24 cellular contexts compared by ENCODE assay signal in the genomic region with DNA sequence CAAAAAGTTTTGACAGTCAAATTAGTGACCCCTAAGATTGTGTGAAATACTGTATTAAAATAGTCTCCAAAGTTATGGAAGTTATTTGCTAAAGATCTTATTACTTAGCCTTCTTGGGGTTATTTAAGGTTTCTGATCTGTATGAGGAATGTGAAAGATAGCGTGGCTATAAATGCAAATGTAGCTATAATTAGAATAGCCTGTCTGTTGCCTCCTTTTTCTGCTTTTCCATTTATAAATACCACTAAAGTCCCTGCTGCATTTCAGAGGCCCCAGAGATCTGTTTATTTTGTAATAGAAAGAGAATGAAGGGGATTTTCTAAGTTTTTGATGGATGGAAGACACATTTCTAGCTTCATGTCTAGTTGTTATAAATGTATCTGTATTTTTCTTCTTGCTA.
DNase-seq lines count a peak whose midpoint lies in the region; ATAC-seq and TF ChIP-seq lines count a peak whose summit lies in the region.
"Had no signal": no experiment of that assay in that cellular context is flagged by ENCODE, and none has a peak within 500 bp of the region (broad histone marks: within the 10 kb centered on the region; RNA-seq: fewer than 3 reads in every experiment).

No MANE protein-coding gene starts in this region.

- H3K27ac Mint-ChIP-seq in nephron (peak overlapping the region; percentile 3 to 74 (median 58)), osteocyte (ENCODE audit: unreplicated experiment) (no peak overlapping the region), endodermal cell (no peak overlapping the region)
- H3K27ac Mint-ChIP-seq: stimulated activated effector memory CD8-positive, alpha-beta T cell treated with anti-CD3 and anti-CD28 coated beads, Interleukin-12 subunit alpha, Interleukin-12 subunit beta, amount 100 ng/mL, for 72 hours had no signal

- no peaks in the 10 kb centered on the region for H3K36me3 Mint-ChIP-seq in nephron (ENCODE audit: low read depth)
- H3K36me3 Mint-ChIP-seq in osteocyte (ENCODE audit: unreplicated experiment) = no peaks in the 10 kb centered on the region
- H3K36me3 Mint-ChIP-seq in endodermal cell (ENCODE audit: low read depth) = no peaks in the 10 kb centered on the region
- H3K36me3 Mint-ChIP-seq: stimulated activated effector memory CD8-positive, alpha-beta T cell treated with anti-CD3 and anti-CD28 coated beads, Interleukin-12 subunit alpha, Interleukin-12 subunit beta, amount 100 ng/mL, for 72 hours had no signal

- DNase-seq in coronary artery (ENCODE audit: low spot score) (no peak), osteocyte (ENCODE audit: extremely low spot score, unreplicated experiment) (no peak), endodermal cell (no peak)
- DNase-seq: activated CD4-positive, alpha-beta T cell treated with anti-CD3 and anti-CD28 coated beads, Interleukin-2, amount 50 U/mL, for 1 hour; activated CD8-positive, alpha-beta memory T cell treated with anti-CD3 and anti-CD28 coated beads, Interleukin-2, amount 50 U/mL, for 4 hours; activated naive CD4-positive, alpha-beta T cell; amygdala; central memory CD4-positive, alpha-beta T cell; EL; KG1; mucosa of descending colon; NCI-H1048; NCI-H2029; NCI-H510A treated with DMSO at 0.1 percent for 48 hours; occipital lobe; SHP77 treated with DMSO at 0.1 percent for 48 hours; tibial artery had no signal

- H3K4me3 ChIP-seq in HEK293 (ENCODE audit: low read depth, low read length) = no peak overlapping the region
- H3K4me3 ChIP-seq in OCI-LY3 (ENCODE audit: low read length) = no peak overlapping the region
- H3K4me3 ChIP-seq in coronary artery = no peak overlapping the region
- H3K4me3 ChIP-seq in endodermal cell (ENCODE audit: low read length) = no peak overlapping the region
- H3K4me3 ChIP-seq: gastroesophageal sphincter, mucosa of descending colon, tibial artery had no signal

- WGBS in endodermal cell (ENCODE audit: insufficient coverage in 1 of 2, insufficient read length in 1 of 2), 2 experiments = 88% methylated on average over 1 of the region's 1 CpG; no CpG with 5 or more reads in 1 of the 2 experiments

- H2AFZ ChIP-seq in OCI-LY3 (ENCODE audit: low read depth, low read length) = no peak overlapping the region

- H3K27me3 Mint-ChIP-seq in nephron (ENCODE audit: low read depth) (no peaks in the 10 kb centered on the region), osteocyte (ENCODE audit: unreplicated experiment) (peaks cover 44% of the 10 kb centered on the region), endodermal cell (ENCODE audit: insufficient read depth) (no peaks in the 10 kb centered on the region)

- H3K4me3 Mint-ChIP-seq in nephron = peak overlapping the region in 1 of 3 experiments; percentile 12
- H3K4me3 Mint-ChIP-seq in osteocyte (ENCODE audit: unreplicated experiment) = no peak overlapping the region
- H3K4me3 Mint-ChIP-seq in endodermal cell = no peak overlapping the region
- H3K4me3 Mint-ChIP-seq: stimulated activated effector memory CD8-positive, alpha-beta T cell treated with anti-CD3 and anti-CD28 coated beads, Interleukin-12 subunit alpha, Interleukin-12 subunit beta, amount 100 ng/mL, for 72 hours had no signal

- H3K9me3 ChIP-seq in HEK293 (ENCODE audit: control insufficient read depth, insufficient read depth, low read depth, low read length) (no peaks in the 10 kb centered on the region), OCI-LY3 (ENCODE audit: insufficient read depth, low read length) (no peaks in the 10 kb centered on the region), endodermal cell (ENCODE audit: control insufficient read depth, low read length) (no peaks in the 10 kb centered on the region)
- H3K9me3 ChIP-seq: gastroesophageal sphincter, mucosa of descending colon, tibial artery had no signal

- no peaks in the 10 kb centered on the region for H3K27me3 ChIP-seq in OCI-LY3 (ENCODE audit: low read depth, low read length)
- H3K27me3 ChIP-seq in endodermal cell (ENCODE audit: control insufficient read depth, insufficient read depth, low read length, poor library complexity, severe bottlenecking) = no peaks in the 10 kb centered on the region
- H3K27me3 ChIP-seq: gastroesophageal sphincter, tibial artery had no signal

- POLR2A ChIA-PET in HEK293 (lab: Yijun Ruan, JAX) = no interaction called here

- no peaks in the 10 kb centered on the region for H3K79me2 ChIP-seq in OCI-LY3 (ENCODE audit: low read length)

- H4K20me1 ChIP-seq in OCI-LY3 (ENCODE audit: insufficient read depth, low read length) = no peaks in the 10 kb centered on the region

- H3K36me3 ChIP-seq in HEK293 (ENCODE audit: control insufficient read depth in 2 of 2, insufficient read depth in 1 of 2, low read length in 2 of 2) (no peaks in the 10 kb centered on the region), OCI-LY3 (replicated peaks; ENCODE audit: low read depth, low read length) (no peaks in the 10 kb centered on the region), endodermal cell (ENCODE audit: control insufficient read depth, insufficient read depth, low read length) (no peaks in the 10 kb centered on the region)
- H3K36me3 ChIP-seq: gastroesophageal sphincter, tibial artery had no signal

- H3K27ac ChIP-seq in HEK293 (ENCODE audit: extremely low read depth, low read depth, low read length) (no peak overlapping the region; the same call in 1 of the 2 replicates), OCI-LY3 (ENCODE audit: low read length) (no peak overlapping the region), coronary artery (no peak overlapping the region), endodermal cell (ENCODE audit: low read depth, low read length) (no peak overlapping the region)
- H3K27ac ChIP-seq: gastroesophageal sphincter, tibial artery had no signal

- H3K4me1 ChIP-seq in HEK293 (ENCODE audit: control insufficient read depth, insufficient read depth, low read length) (peaks cover 20% of the 10 kb centered on the region), OCI-LY3 (ENCODE audit: low read length) (peaks cover 57% of the 10 kb centered on the region), endodermal cell (ENCODE audit: control insufficient read depth, insufficient read depth, low read length) (no peaks in the 10 kb centered on the region)

- peak overlapping the region; percentile 41 for H3K4me2 ChIP-seq in OCI-LY3 (ENCODE audit: low read length)

- peak; percentile 34 for ATAC-seq in GM18502 (IDR thresholded peaks at IDR 0.05; ENCODE audit: poor library complexity, unreplicated experiment)
- ATAC-seq: gastroesophageal sphincter; HCT116; mucosa of descending colon; stimulated activated effector memory CD8-positive, alpha-beta T cell treated with anti-CD3 and anti-CD28 coated beads, Interleukin-12 subunit alpha, Interleukin-12 subunit beta, amount 100 ng/mL, for 72 hours had no signal

- CTCF ChIA-PET in HEK293 (lab: Yijun Ruan, JAX) = interaction anchor here (1.5 kb wide), 1 partner anchor 566 kb away, joined by 3 read pairs; no protein-coding TSS in a partner anchor

- H3K4me1 Mint-ChIP-seq in nephron = peaks cover 50% of the 10 kb centered on the region
- peaks cover 3% of the 10 kb centered on the region for H3K4me1 Mint-ChIP-seq in osteocyte (ENCODE audit: unreplicated experiment)
- H3K4me1 Mint-ChIP-seq in endodermal cell = peaks cover 3% of the 10 kb centered on the region
- H3K4me1 Mint-ChIP-seq: stimulated activated effector memory CD8-positive, alpha-beta T cell treated with anti-CD3 and anti-CD28 coated beads, Interleukin-12 subunit alpha, Interleukin-12 subunit beta, amount 100 ng/mL, for 72 hours had no signal

- H3K9ac ChIP-seq in OCI-LY3 (ENCODE audit: low read length) (no peak overlapping the region), endodermal cell (ENCODE audit: extremely low read depth, low read length, poor library complexity, severe bottlenecking) (no peak overlapping the region)

- TF ChIP-seq CTCF in HEK293 (tag by site-specific recombination; IDR thresholded peaks at IDR 0.05) = no peak
- no peak for TF ChIP-seq CTCF in OCI-LY3 (IDR thresholded peaks at IDR 0.05; ENCODE audit: low read depth, low read length)
- TF ChIP-seq CTCF in nephron (IDR thresholded peaks at IDR 0.05; ENCODE audit: unreplicated experiment in 3 of 3) = no peak
- TF ChIP-seq CTCF in coronary artery (IDR thresholded peaks at IDR 0.05) = no peak
- TF ChIP-seq CTCF in osteocyte (IDR thresholded peaks at IDR 0.05) = no peak
- no peak for TF ChIP-seq CTCF in endodermal cell (conservative IDR thresholded peaks at IDR 0.05)

- no peaks in the 10 kb centered on the region for H3K9me3 Mint-ChIP-seq in nephron
- no peaks in the 10 kb centered on the region for H3K9me3 Mint-ChIP-seq in osteocyte (ENCODE audit: unreplicated experiment)
- H3K9me3 Mint-ChIP-seq in endodermal cell = no peaks in the 10 kb centered on the region
- H3K9me3 Mint-ChIP-seq: stimulated activated effector memory CD8-positive, alpha-beta T cell treated with anti-CD3 and anti-CD28 coated beads, Interleukin-12 subunit alpha, Interleukin-12 subunit beta, amount 100 ng/mL, for 72 hours had no signal

TF ChIP-seq in HEK293, 187 proteins besides CTCF, POLR2A, EP300 and RAD21:
- TF ChIP-seq, protein P1, sequence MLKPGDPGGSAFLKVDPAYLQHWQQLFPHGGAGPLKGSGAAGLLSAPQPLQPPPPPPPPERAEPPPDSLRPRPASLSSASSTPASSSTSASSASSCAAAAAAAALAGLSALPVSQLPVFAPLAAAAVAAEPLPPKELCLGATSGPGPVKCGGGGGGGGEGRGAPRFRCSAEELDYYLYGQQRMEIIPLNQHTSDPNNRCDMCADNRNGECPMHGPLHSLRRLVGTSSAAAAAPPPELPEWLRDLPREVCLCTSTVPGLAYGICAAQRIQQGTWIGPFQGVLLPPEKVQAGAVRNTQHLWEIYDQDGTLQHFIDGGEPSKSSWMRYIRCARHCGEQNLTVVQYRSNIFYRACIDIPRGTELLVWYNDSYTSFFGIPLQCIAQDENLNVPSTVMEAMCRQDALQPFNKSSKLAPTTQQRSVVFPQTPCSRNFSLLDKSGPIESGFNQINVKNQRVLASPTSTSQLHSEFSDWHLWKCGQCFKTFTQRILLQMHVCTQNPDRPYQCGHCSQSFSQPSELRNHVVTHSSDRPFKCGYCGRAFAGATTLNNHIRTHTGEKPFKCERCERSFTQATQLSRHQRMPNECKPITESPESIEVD (tag by site-specific recombination; IDR thresholded peaks at IDR 0.05) = 0 out of 2 replicates have a peak, but pooled peaks have one; percentile 6
- TF ChIP-seq ZNF169 (tag by site-specific recombination; IDR thresholded peaks at IDR 0.05) (no peak), ZNF311 (tag by site-specific recombination; IDR thresholded peaks at IDR 0.05; ENCODE audit: borderline replicate concordance) (no peak), ZNF23 (tag by site-specific recombination; IDR thresholded peaks at IDR 0.05; ENCODE audit: borderline replicate concordance) (no peak)
TF ChIP-seq in HEK293: peak in this region for 1.

Comparison
In these comparisons a context has a peak if more than half of its experiments do, and no peak if none do; other contexts are left out.
1. H3K27ac Mint-ChIP-seq: peak in nephron (3 of 3); none in osteocyte (single experiment) and endodermal cell (single experiment).